27 cellular contexts compared by ENCODE assay signal in genomic region chr10:22641743-22642142, GRCh38.
A peak's percentile ranks its signal among the peaks of the same experiment; 100 is the strongest.
DNase-seq lines count a peak whose midpoint lies in the region; ATAC-seq, FAIRE-seq and TF ChIP-seq lines count a peak whose summit lies in the region.
"Had no signal": no experiment of that assay in that cellular context is flagged by ENCODE, and none has a peak within 500 bp of the region (broad histone marks: within the 10 kb centered on the region; RNA-seq: fewer than 3 reads in every experiment).

No MANE protein-coding gene starts in this region.

- peak overlapping the region; percentile 14 to 88 (median 85) for H3K27ac Mint-ChIP-seq in CD4-positive, alpha-beta memory T cell
- H3K27ac Mint-ChIP-seq in T-cell (peak overlapping the region; percentile 73 to 89), T-helper 17 cell (no peak overlapping the region)
- H3K27ac Mint-ChIP-seq: activated T-helper 2 cell treated with anti-CD3 and anti-CD28 coated beads, Interferon-gamma antibody, Interleukin-2, Interleukin-4, amounts not matched to agents 10 μg/mL and 5 μg/mL and 100 μg/mL, durations not matched to agents 14 hours and 24 hours and 36 hours had no signal

- H2BK20ac ChIP-seq in H1 (ENCODE audit: low read length), result no peak overlapping the region

- peaks cover 64 to 93% (median 78%) of the 10 kb centered on the region in 4 donors for H3K4me1 Mint-ChIP-seq in CD4-positive, alpha-beta memory T cell
- H3K4me1 Mint-ChIP-seq in T-cell (peaks cover 83 to 89% (median 86%) of the 10 kb centered on the region in 3 donors), T-helper 17 cell (peaks cover 51% of the 10 kb centered on the region)

- H3K14ac ChIP-seq in H1 (ENCODE audit: insufficient read length), result no peak overlapping the region

- no peak overlapping the region for H3K27ac ChIP-seq in CD4-positive, alpha-beta memory T cell (ENCODE audit: low read depth, low read length)
- no peak overlapping the region for H3K27ac ChIP-seq in H1 (ENCODE audit: low read depth, low read length)
- peak overlapping the region in 5 of 8 donors; percentile 8 to 85 (median 74) for H3K27ac ChIP-seq in spleen
- H3K27ac ChIP-seq: gastrocnemius medialis, HL-60, left lung, SJSA1, upper lobe of right lung had no signal

- no peak overlapping the region for H2BK12ac ChIP-seq in H1 (ENCODE audit: low read depth, low read length)

- H3K27me3 ChIP-seq in CD4-positive, alpha-beta memory T cell (ENCODE audit: insufficient read depth, low read length), result no peaks in the 10 kb centered on the region
- H3K27me3 ChIP-seq in H1 (replicated peaks in 1 of 4; ENCODE audit: control insufficient read depth in 3 of 4, extremely low read depth in 1 of 4, insufficient read depth in 3 of 4, low read length in 3 of 4) (no peaks in the 10 kb centered on the region), spleen (replicated peaks in 1 of 7) (no peaks in the 10 kb centered on the region)
- H3K27me3 ChIP-seq: gastrocnemius medialis, left lung, SJSA1, upper lobe of right lung had no signal

- peaks cover 100% of the 10 kb centered on the region for H3K4me1 ChIP-seq in CD4-positive, alpha-beta memory T cell (ENCODE audit: insufficient read depth, low read length)
- H3K4me1 ChIP-seq in H1 (replicated peaks in 1 of 4; ENCODE audit: control insufficient read depth in 3 of 4, insufficient read depth in 4 of 4, low read length in 3 of 4) (peaks cover 0 to 5% (median 1%) of the 10 kb centered on the region in 4 experiments; a peak in 1 of 7 replicates), spleen (peaks cover 19 to 99% (median 71%) of the 10 kb centered on the region in 6 donors)
- H3K4me1 ChIP-seq: gastrocnemius medialis, SJSA1, upper lobe of right lung had no signal

- H3K27me3 Mint-ChIP-seq in CD4-positive, alpha-beta memory T cell, result no peaks in the 10 kb centered on the region
- no peaks in the 10 kb centered on the region for H3K27me3 Mint-ChIP-seq in T-cell
- no peaks in the 10 kb centered on the region for H3K27me3 Mint-ChIP-seq in T-helper 17 cell

- peak overlapping the region in 6 of 8 donors; percentile 13 to 61 (median 53) for H3K4me3 Mint-ChIP-seq in CD4-positive, alpha-beta memory T cell
- H3K4me3 Mint-ChIP-seq in T-cell (no peak overlapping the region), T-helper 17 cell (no peak overlapping the region)
- H3K4me3 Mint-ChIP-seq: CD14-positive monocyte had no signal

- no peak overlapping the region for H3K4ac ChIP-seq in H1 (replicated peaks; ENCODE audit: insufficient read length, low read depth, low read length)

- ATAC-seq in T-cell (replicated peaks in 1 of 4) (no peak), T-helper 17 cell (no peak)
- ATAC-seq: gastrocnemius medialis, GM12878, left lung, upper lobe of right lung had no signal

- H2BK15ac ChIP-seq in H1 (ENCODE audit: low read length), result no peak overlapping the region

- H3K4me3 ChIP-seq in CD4-positive, alpha-beta memory T cell (ENCODE audit: low read length in 2 of 2), result no peak overlapping the region
- no peak overlapping the region for H3K4me3 ChIP-seq in H1 (ENCODE audit: extremely low read depth in 1 of 4, insufficient read depth in 2 of 4, low read depth in 3 of 4, low read length in 4 of 4)
- no peak overlapping the region for H3K4me3 ChIP-seq in spleen
- H3K4me3 ChIP-seq: gastrocnemius medialis, GM12878, left lung, SJSA1, upper lobe of right lung had no signal

- TF ChIP-seq RAD21 in H1 (IDR thresholded peaks at IDR 0.05 in 1 of 2, conservative IDR thresholded peaks at IDR 0.05 in 1 of 2; ENCODE audit: low read depth in 2 of 2, low read length in 2 of 2), result no peak

- H4K5ac ChIP-seq in H1 (ENCODE audit: insufficient read length, low read depth, low read length), result no peak overlapping the region

- H3K79me1 ChIP-seq in H1 (ENCODE audit: low read depth, low read length), result peaks cover 9% of the 10 kb centered on the region

- DNase-seq in CD4-positive, alpha-beta memory T cell, result no peak
- DNase-seq in T-cell (no peak), H1 (ENCODE audit: low read depth in 1 of 2, low spot score in 2 of 2) (no peak), spleen (no peak), germinal center (ENCODE audit: low spot score) (no peak), GM20000 (ENCODE audit: low spot score) (no peak), T-helper 17 cell (no peak)
- DNase-seq: activated CD4-positive, CD25-positive, alpha-beta regulatory T cell treated with anti-CD3 and anti-CD28 coated beads, Interleukin-2, amount 50 U/mL, for 72 hours; central memory CD4-positive, alpha-beta T cell; dermis blood vessel endothelial cell; gastrocnemius medialis; hippocampal formation; Karpas-422; left lung; mesendoderm; MV-4-11; NCI-H146; NCI-H2107; NCI-H446; T-helper 1 cell; upper lobe of right lung had no signal

- H2BK120ac ChIP-seq in H1 (replicated peaks; ENCODE audit: low read depth, low read length), result no peak overlapping the region

- no peak for FAIRE-seq in H1 (lab: Jason Lieb, UNC)
- FAIRE-seq: GM12878, TTC549 had no signal

- TF ChIP-seq POLR2A in H1 (IDR thresholded peaks at IDR 0.05; ENCODE audit: control extremely low read depth in 1 of 2, low read depth in 2 of 2, low read length in 2 of 2), result no peak
- no peak for TF ChIP-seq POLR2A in spleen (IDR thresholded peaks at IDR 0.05)

- H3K56ac ChIP-seq in H1 (replicated peaks; ENCODE audit: insufficient read length, low read depth, low read length), result no peak overlapping the region

- H4K8ac ChIP-seq in H1 (ENCODE audit: extremely low read depth, insufficient read depth, low read length), result 0 out of 2 replicates have a peak overlapping the region, but pooled peaks have one; percentile 9

- peaks cover 17 to 29% of the 10 kb centered on the region in 2 donors for H3K36me3 Mint-ChIP-seq in CD4-positive, alpha-beta memory T cell
- H3K36me3 Mint-ChIP-seq in T-cell, result peaks cover 31% of the 10 kb centered on the region
- peaks cover 4% of the 10 kb centered on the region for H3K36me3 Mint-ChIP-seq in T-helper 17 cell (ENCODE audit: low read depth)

- intact Hi-C loops in CD4-positive, alpha-beta memory T cell (cut with micrococcal nuclease), result loop anchor here (1.0 kb wide), 1 partner anchor 7 kb away; no protein-coding TSS in a partner anchor
- intact Hi-C loops in spleen (cut with DNase I; ENCODE audit: low total_unique reads), result no loop called here

- no peak overlapping the region for H2BK5ac ChIP-seq in H1 (ENCODE audit: low read depth, low read length)

- 95% methylated on average over 5 of the region's 5 CpGs; no CpG with 5 or more reads in 1 of the 2 experiments for WGBS in H1 (ENCODE audit: extremely low coverage in 1 of 2, insufficient coverage in 1 of 2, insufficient read length in 1 of 2, insufficient replicate concordance in 2 of 2, low coverage in 1 of 2, low lambda C conversion rate in 2 of 2, missing lambda C conversion rate in 1 of 2), 2 experiments
- WGBS in spleen, 5 donors, result 93 to 98% (median 95%) methylated on average over 5 of the region's 5 CpGs

- H3K79me2 ChIP-seq in H1 (ENCODE audit: control insufficient read depth in 1 of 2, insufficient read depth in 2 of 2, low read length in 2 of 2), result peaks cover 0 to 94% of the 10 kb centered on the region in 2 experiments; a peak in 3 of 4 replicates

- H4K20me1 ChIP-seq in H1 (replicated peaks in 1 of 2; ENCODE audit: control insufficient read depth in 1 of 2, insufficient read depth in 2 of 2, low read length in 2 of 2), result peaks cover 0 to 2% of the 10 kb centered on the region in 2 experiments

- H3K23ac ChIP-seq in H1 (ENCODE audit: insufficient read length), result no peak overlapping the region

- no peaks in the 10 kb centered on the region for H3K9me3 ChIP-seq in CD4-positive, alpha-beta memory T cell (ENCODE audit: control insufficient read depth in 1 of 2, low read length in 2 of 2)
- no peaks in the 10 kb centered on the region for H3K9me3 ChIP-seq in H1 (ENCODE audit: insufficient read depth in 2 of 2, low read depth in 1 of 2, low read length in 1 of 2)
- no peaks in the 10 kb centered on the region for H3K9me3 ChIP-seq in spleen
- no peaks in the 10 kb centered on the region for H3K9me3 ChIP-seq in T-helper 17 cell (ENCODE audit: control insufficient read depth, low read length, poor library complexity, severe bottlenecking)
- H3K9me3 ChIP-seq: gastrocnemius medialis, left lung, SJSA1, upper lobe of right lung had no signal

- no peak overlapping the region for H2AFZ ChIP-seq in H1 (ENCODE audit: low read length)

- no peaks in the 10 kb centered on the region for H3K36me3 ChIP-seq in CD4-positive, alpha-beta memory T cell (ENCODE audit: insufficient read depth, low read length)
- H3K36me3 ChIP-seq in H1 (ENCODE audit: control insufficient read depth in 2 of 4, insufficient read depth in 4 of 4, low read length in 3 of 4), result no peaks in the 10 kb centered on the region
- H3K36me3 ChIP-seq in spleen, result peaks cover 0 to 9% (median 0%) of the 10 kb centered on the region in 6 donors
- H3K36me3 ChIP-seq: gastrocnemius medialis, left lung, SJSA1, upper lobe of right lung had no signal

- POLR2A ChIA-PET in CD4-positive, alpha-beta memory T cell (lab: Charles Lee; ENCODE audit: partially characterized antibody), result interaction anchor here (0.5 to 34.5 kb wide), 4 partner anchors 9 to 23 kb away, joined by 4 to 895 read pairs (median 5); no protein-coding TSS in a partner anchor
- POLR2A ChIA-PET in T-cell (lab: Charles Lee) (interaction anchor here in 1 of 2 donors (1.0 to 1.2 kb wide), 2 partner anchors 18 to 26 kb away, joined by 3 to 4 read pairs; no protein-coding TSS in a partner anchor), H1 (lab: Charles Lee; ENCODE audit: partially characterized antibody) (no interaction called here)

- TF ChIP-seq CTCF in H1 (IDR thresholded peaks at IDR 0.05; ENCODE audit: control extremely low read depth in 1 of 3, insufficient read depth in 1 of 3, low read depth in 1 of 3, low read length in 3 of 3) (no peak), spleen (IDR thresholded peaks at IDR 0.05 in 8 of 11, conservative IDR thresholded peaks at IDR 0.05 in 3 of 11) (no peak), GM20000 (IDR thresholded peaks at IDR 0.05; ENCODE audit: extremely low read depth, missing control alignments) (no peak)

- no peak overlapping the region for H4K91ac ChIP-seq in H1 (replicated peaks; ENCODE audit: insufficient read length, low read length)

- H3K9me3 Mint-ChIP-seq in CD4-positive, alpha-beta memory T cell, result no peaks in the 10 kb centered on the region
- peaks cover 0 to 4% (median 4%) of the 10 kb centered on the region in 3 donors for H3K9me3 Mint-ChIP-seq in T-cell
- H3K9me3 Mint-ChIP-seq: activated T-helper 2 cell treated with anti-CD3 and anti-CD28 coated beads, Interferon-gamma antibody, Interleukin-2, Interleukin-4, amounts not matched to agents 10 μg/mL and 5 μg/mL and 100 μg/mL, durations not matched to agents 14 hours and 24 hours and 36 hours had no signal

- H2AK5ac ChIP-seq in H1 (ENCODE audit: low read depth, low read length), result no peak overlapping the region

- CTCF ChIA-PET in CD4-positive, alpha-beta memory T cell (lab: Charles Lee; ENCODE audit: partially characterized antibody), result interaction anchor here (1.0 to 1.2 kb wide), 4 partner anchors 15 to 41 kb away, joined by 3 to 5 read pairs (median 3); no protein-coding TSS in a partner anchor
- CTCF ChIA-PET in T-cell (lab: Charles Lee) (interaction anchor here in 1 of 2 donors (1.0 kb wide), 1 partner anchor 44 kb away, joined by 6 read pairs; no protein-coding TSS in a partner anchor), H1 (lab: Charles Lee; ENCODE audit: partially characterized antibody) (interaction anchor here (0.6 to 1.2 kb wide), 3 partner anchors 26 to 650 kb away, joined by 3 to 5 read pairs (median 3); no protein-coding TSS in a partner anchor)

- no peaks in the 10 kb centered on the region; the same call in 1 of the 2 replicates for H3K23me2 ChIP-seq in H1 (ENCODE audit: low read depth, low read length)

- H3K18ac ChIP-seq in H1 (ENCODE audit: extremely low read depth, low read length), result no peak overlapping the region

- H3K4me2 ChIP-seq in H1 (ENCODE audit: insufficient read depth in 1 of 2, low read depth in 2 of 2, low read length in 2 of 2), result no peak overlapping the region

- no peak for TF ChIP-seq EP300 in H1 (IDR thresholded peaks at IDR 0.05; ENCODE audit: borderline replicate concordance in 1 of 2, low read depth in 2 of 2, low read length in 2 of 2)

- H3K9ac ChIP-seq in H1 (replicated peaks in 1 of 4; ENCODE audit: extremely low read depth in 1 of 4, low read depth in 3 of 4, low read length in 3 of 4), result no peak overlapping the region

Comparison
In these comparisons a context has a peak if more than half of its experiments do, and no peak if none do; other contexts are left out.
1. H3K27ac ChIP-seq: peak in spleen (5 of 8); none in CD4-positive, alpha-beta memory T cell (single experiment) and H1 (single experiment).
2. H3K4me3 Mint-ChIP-seq: peak in CD4-positive, alpha-beta memory T cell (6 of 8); none in T-cell (0 of 3) and T-helper 17 cell (single experiment).